In genomic region chr5:66860199-66860975, GRCh38 we compare ENCODE assay signal across 19 cellular contexts.
DNase-seq lines count a peak whose midpoint lies in the region; ATAC-seq, FAIRE-seq and TF ChIP-seq lines count a peak whose summit lies in the region.
"Had no signal": no experiment of that assay in that cellular context is flagged by ENCODE, and none has a peak within 500 bp of the region (broad histone marks: within the 10 kb centered on the region; RNA-seq: fewer than 3 reads in every experiment).

No MANE protein-coding gene starts in this region.

- H3K9me3 ChIP-seq in A549 (no peaks in the 10 kb centered on the region), HEK293 (ENCODE audit: control insufficient read depth, insufficient read depth, low read depth, low read length) (no peaks in the 10 kb centered on the region)
- H3K9me3 ChIP-seq: body of pancreas, gastroesophageal sphincter, HAP-1, spleen had no signal

- no peak for FAIRE-seq in A549 (lab: Jason Lieb, UNC)

- POLR2A ChIA-PET in A549 (lab: Yijun Ruan, JAX) = no interaction called here
- POLR2A ChIA-PET in HEK293 (lab: Yijun Ruan, JAX) = no interaction called here

- H3K36me3 ChIP-seq in HEK293 (ENCODE audit: control insufficient read depth in 2 of 2, insufficient read depth in 1 of 2, low read length in 2 of 2) = no peaks in the 10 kb centered on the region
- H3K36me3 ChIP-seq: gastroesophageal sphincter, HAP-1, spleen had no signal

- H3K4me1 Mint-ChIP-seq in endothelial cell (ENCODE audit: unreplicated experiment) (peaks cover 84% of the 10 kb centered on the region), mesothelial cell of epicardium (peaks cover 45% of the 10 kb centered on the region)

- H3K36me3 Mint-ChIP-seq in endothelial cell (ENCODE audit: low read depth, unreplicated experiment) (peaks cover 15% of the 10 kb centered on the region), mesothelial cell of epicardium (no peaks in the 10 kb centered on the region)

- peak overlapping the region; percentile 73 for H3K4me3 Mint-ChIP-seq in endothelial cell (ENCODE audit: unreplicated experiment)
- no peak overlapping the region for H3K4me3 Mint-ChIP-seq in mesothelial cell of epicardium
- H3K4me3 Mint-ChIP-seq: activated CD8-positive, alpha-beta memory T cell treated with anti-CD3 and anti-CD28 coated beads, Interleukin-2, amount 10 ng/mL, durations not matched to agents 7 days and 5 days had no signal

- WGBS in A549 (ENCODE audit: missing lambda C conversion rate) = 39% methylated on average over 7 of the region's 7 CpGs

- peak overlapping the region; percentile 42; the same call in 2 of the 3 replicates for H3K4me2 ChIP-seq in A549

- H3K27me3 Mint-ChIP-seq in endothelial cell (ENCODE audit: unreplicated experiment) (peaks cover 7% of the 10 kb centered on the region), mesothelial cell of epicardium (ENCODE audit: low read depth) (no peaks in the 10 kb centered on the region)

- H3K4me1 ChIP-seq in A549 = 0 out of 3 replicates have a peak, but pooled peaks cover 4% of the 10 kb centered on the region
- H3K4me1 ChIP-seq in HEK293 (ENCODE audit: control insufficient read depth, insufficient read depth, low read length) = peaks cover 10% of the 10 kb centered on the region
- H3K4me1 ChIP-seq: body of pancreas, gastroesophageal sphincter, spleen had no signal

- no peak for TF ChIP-seq RAD21 in A549 (conservative IDR thresholded peaks at IDR 0.05 in 1 of 2, IDR thresholded peaks at IDR 0.05 in 1 of 2)

- H3K9me3 Mint-ChIP-seq in endothelial cell (ENCODE audit: unreplicated experiment) (no peaks in the 10 kb centered on the region), mesothelial cell of epicardium (peaks cover 3% of the 10 kb centered on the region)

- TF ChIP-seq CTCF in A549 (IDR thresholded peaks at IDR 0.05) (no peak), HEK293 (tag by site-specific recombination; IDR thresholded peaks at IDR 0.05) (no peak), endothelial cell (IDR thresholded peaks at IDR 0.05; ENCODE audit: unreplicated experiment) (no peak), mesothelial cell of epicardium (IDR thresholded peaks at IDR 0.05; ENCODE audit: unreplicated experiment) (no peak)

- no peak for TF ChIP-seq POLR2A in A549 (IDR thresholded peaks at IDR 0.05; ENCODE audit: low read length)

- no peak for TF ChIP-seq EP300 in A549 (IDR thresholded peaks at IDR 0.05)

- H3K27ac ChIP-seq in A549 (no peak overlapping the region), HEK293 (ENCODE audit: extremely low read depth, low read depth, low read length) (no peak overlapping the region)
- H3K27ac ChIP-seq: body of pancreas, gastroesophageal sphincter, spleen had no signal

- CTCF ChIA-PET in A549 (lab: Yijun Ruan, JAX) (interaction anchor here (0.7 to 8.6 kb wide), 6 partner anchors 19 to 1840 kb away, joined by 3 to 99 read pairs (median 4); no protein-coding TSS in a partner anchor), HEK293 (lab: Yijun Ruan, JAX) (interaction anchor here (0.7 kb wide), 1 partner anchor 42 kb away, joined by 3 read pairs; no protein-coding TSS in a partner anchor)

- H3K4me3 ChIP-seq in A549 = no peak overlapping the region
- no peak overlapping the region for H3K4me3 ChIP-seq in HEK293 (ENCODE audit: low read depth, low read length)
- H3K4me3 ChIP-seq: body of pancreas, gastroesophageal sphincter, HAP-1, spleen had no signal

- DNase-seq in A549 (ENCODE audit: low read depth in 1 of 2, low spot score in 1 of 2) = no peak
- DNase-seq in endothelial cell (ENCODE audit: low spot score) = peak; percentile 63
- DNase-seq in mesothelial cell of epicardium (ENCODE audit: low spot score in 2 of 2, unreplicated experiment in 2 of 2) = no peak
- no peak for DNase-seq in NCI-H345 (lab: John Stamatoyannopoulos, UW)
- DNase-seq: activated CD8-positive, alpha-beta memory T cell treated with anti-CD3 and anti-CD28 coated beads, Interleukin-2, amount 10 ng/mL, durations not matched to agents 7 days and 5 days; activated naive CD4-positive, alpha-beta T cell; Calu3; effector CD8-positive, alpha-beta T cell; midbrain; NCI-H2029 treated with DMSO at 0.1 percent for 48 hours; spleen; stimulated activated naive CD4-positive, alpha-beta T cell treated with Interleukin-2 at 50 U/mL for 16 hours had no signal

- H3K27ac Mint-ChIP-seq in endothelial cell (ENCODE audit: unreplicated experiment) (peak overlapping the region; percentile 91), mesothelial cell of epicardium (peak overlapping the region; percentile 47)
- H3K27ac Mint-ChIP-seq: activated CD8-positive, alpha-beta memory T cell treated with anti-CD3 and anti-CD28 coated beads, Interleukin-2, amount 10 ng/mL, durations not matched to agents 7 days and 5 days had no signal

- ATAC-seq in A549 = no peak
- no peak for ATAC-seq in GM18861 (IDR thresholded peaks at IDR 0.05; ENCODE audit: unreplicated experiment)
- no peak for ATAC-seq in HG03469 (IDR thresholded peaks at IDR 0.05; ENCODE audit: unreplicated experiment)
- ATAC-seq in HG03460 (IDR thresholded peaks at IDR 0.05; ENCODE audit: unreplicated experiment) = no peak
- ATAC-seq: activated CD8-positive, alpha-beta memory T cell treated with anti-CD3 and anti-CD28 coated beads, Interleukin-2, amount 10 ng/mL, durations not matched to agents 7 days and 5 days; body of pancreas; gastroesophageal sphincter had no signal

TF ChIP-seq in A549, 52 proteins besides CTCF, POLR2A, EP300 and RAD21:
- no peak for TF ChIP-seq ELK1 (IDR thresholded peaks at IDR 0.05; ENCODE audit: low read depth, low read length)
- peak; percentile 78 for TF ChIP-seq MAFK (IDR thresholded peaks at IDR 0.05; ENCODE audit: partially characterized antibody)
TF ChIP-seq in A549: peak in this region for 1.

TF ChIP-seq in HEK293, 187 proteins besides CTCF, POLR2A, EP300 and RAD21:
- peak; percentile 34; the same call in 1 of the 2 replicates for TF ChIP-seq MZF1 (tag by site-specific recombination; IDR thresholded peaks at IDR 0.05; ENCODE audit: borderline replicate concordance)
- no peak for TF ChIP-seq ZNF704 (tag by site-specific recombination; IDR thresholded peaks at IDR 0.05)
- no peak for TF ChIP-seq ZNF26 (tag by site-specific recombination; IDR thresholded peaks at IDR 0.05)
- 0 out of 2 replicates have a peak, but pooled peaks have one; percentile 8 for TF ChIP-seq OSR2 (tag by site-specific recombination; IDR thresholded peaks at IDR 0.05)
- TF ChIP-seq ZNF692 (tag by site-specific recombination; IDR thresholded peaks at IDR 0.05) = no peak
- TF ChIP-seq ZNF623 (tag by site-specific recombination; IDR thresholded peaks at IDR 0.05) = no peak
- 0 out of 2 replicates have a peak, but pooled peaks have one; percentile 20 for TF ChIP-seq TRIM28 (IDR thresholded peaks at IDR 0.05; ENCODE audit: borderline replicate concordance, low read length)
- no peak for TF ChIP-seq GLI2 (tag by site-specific recombination; IDR thresholded peaks at IDR 0.05; ENCODE audit: borderline replicate concordance, low read depth)
- TF ChIP-seq ZNF16 (tag by site-specific recombination; IDR thresholded peaks at IDR 0.05; ENCODE audit: low read depth) = no peak
- TF ChIP-seq ZNF416 (tag by site-specific recombination; IDR thresholded peaks at IDR 0.05) = no peak
- TF ChIP-seq ZNF664 (tag by site-specific recombination; IDR thresholded peaks at IDR 0.05) = peak; percentile 13; the same call in 1 of the 2 replicates
- peak; percentile 67 for TF ChIP-seq PRDM6 (tag by site-specific recombination; IDR thresholded peaks at IDR 0.05)
- no peak for TF ChIP-seq ZBTB21 (tag by site-specific recombination; IDR thresholded peaks at IDR 0.05)
